ENCODE assay signal across 8 cellular contexts in the genomic region with DNA sequence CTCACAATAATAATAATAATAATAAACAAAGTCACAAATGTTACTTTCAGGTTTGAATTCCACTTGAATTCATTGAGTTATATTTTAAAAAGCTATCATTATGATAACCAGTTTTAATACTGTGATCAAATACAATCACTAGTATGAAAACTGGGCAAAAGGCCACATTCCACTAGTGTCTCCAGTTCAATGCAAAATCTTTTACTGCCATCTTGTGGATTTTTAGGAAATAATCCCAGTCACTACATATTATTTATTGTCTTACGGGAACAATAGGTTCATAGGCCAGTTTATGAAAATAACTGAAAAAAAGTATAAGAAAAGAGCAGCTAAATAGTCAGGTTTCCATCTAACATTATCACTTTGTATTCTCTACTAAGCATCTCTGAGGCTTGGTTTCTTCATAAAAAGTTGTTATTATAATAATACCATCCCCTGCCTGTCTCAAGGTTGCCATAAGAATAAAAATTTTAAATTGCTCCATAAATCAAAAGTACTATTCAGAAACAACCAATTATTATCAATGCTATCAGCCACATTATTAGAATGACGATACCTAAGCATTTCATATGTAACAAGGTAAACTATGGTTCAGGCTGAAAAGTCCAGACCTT.
DNase-seq lines count a peak whose midpoint lies in the region; ATAC-seq and TF ChIP-seq lines count a peak whose summit lies in the region.

No MANE protein-coding gene starts in this region.

- no peaks in the 10 kb centered on the region for H3K36me3 ChIP-seq in CD4-positive, CD25-positive, alpha-beta regulatory T cell (ENCODE audit: control insufficient read depth, insufficient read depth, low read length)
- H3K36me3 ChIP-seq in adrenal gland (replicated peaks in 1 of 2): no peaks in the 10 kb centered on the region
- no peaks in the 10 kb centered on the region for H3K36me3 ChIP-seq in testis (ENCODE audit: low read depth, missing control alignments)

- intact Hi-C loops in adrenal gland (cut with DNase I): loop anchor here (5.0 to 10.0 kb wide), 2 partner anchors 525 to 528 kb away; no protein-coding TSS in a partner anchor
- intact Hi-C loops in testis (cut with DNase I; ENCODE audit: low total_unique reads): loop anchor here (10.0 kb wide), 1 partner anchor 525 kb away; no protein-coding TSS in a partner anchor

- H3K4me3 Mint-ChIP-seq in CD4-positive, CD25-positive, alpha-beta regulatory T cell: no peak overlapping the region

- H3K27me3 Mint-ChIP-seq in CD4-positive, CD25-positive, alpha-beta regulatory T cell: no peaks in the 10 kb centered on the region

- H3K9me3 Mint-ChIP-seq in CD4-positive, CD25-positive, alpha-beta regulatory T cell: no peaks in the 10 kb centered on the region

- no peaks in the 10 kb centered on the region for H3K4me1 Mint-ChIP-seq in CD4-positive, CD25-positive, alpha-beta regulatory T cell

- no peak overlapping the region for H3K4me3 ChIP-seq in CD4-positive, CD25-positive, alpha-beta regulatory T cell (ENCODE audit: low read depth, low read length)
- no peak overlapping the region for H3K4me3 ChIP-seq in adrenal gland
- H3K4me3 ChIP-seq in testis: no peak overlapping the region

- TF ChIP-seq CTCF in adrenal gland (IDR thresholded peaks at IDR 0.05): peak; percentile 29 to 82 (median 72)
- TF ChIP-seq CTCF in testis (IDR thresholded peaks at IDR 0.05): peak; percentile 38 to 62 (median 57)

- TF ChIP-seq POLR2A in adrenal gland (IDR thresholded peaks at IDR 0.05) (no peak), testis (IDR thresholded peaks at IDR 0.05) (no peak)

- no peaks in the 10 kb centered on the region for H3K9me3 ChIP-seq in CD4-positive, CD25-positive, alpha-beta regulatory T cell (ENCODE audit: control insufficient read depth in 2 of 2, low read length in 2 of 2)
- H3K9me3 ChIP-seq in adrenal gland (replicated peaks in 1 of 3) (no peaks in the 10 kb centered on the region), testis (no peaks in the 10 kb centered on the region)

- no peaks in the 10 kb centered on the region for H3K27me3 ChIP-seq in CD4-positive, CD25-positive, alpha-beta regulatory T cell (ENCODE audit: control insufficient read depth, insufficient read depth, low read length)
- H3K27me3 ChIP-seq in adrenal gland (no peaks in the 10 kb centered on the region), testis (no peaks in the 10 kb centered on the region)

- H3K27ac ChIP-seq in CD4-positive, CD25-positive, alpha-beta regulatory T cell (ENCODE audit: insufficient read depth, low read length, poor library complexity, severe bottlenecking): no peak overlapping the region
- H3K27ac ChIP-seq in adrenal gland: no peak overlapping the region
- no peak overlapping the region for H3K27ac ChIP-seq in testis

- no peaks in the 10 kb centered on the region for H3K4me1 ChIP-seq in CD4-positive, CD25-positive, alpha-beta regulatory T cell (ENCODE audit: control insufficient read depth, insufficient read depth, low read length, poor library complexity, severe bottlenecking)
- peaks cover 0 to 6% of the 10 kb centered on the region in 2 donors for H3K4me1 ChIP-seq in adrenal gland (replicated peaks in 1 of 2)
- H3K4me1 ChIP-seq in testis: no peaks in the 10 kb centered on the region

- no peaks in the 10 kb centered on the region for H3K36me3 Mint-ChIP-seq in CD4-positive, CD25-positive, alpha-beta regulatory T cell

- DNase-seq in CD4-positive, CD25-positive, alpha-beta regulatory T cell: peak in 2 of 3 donors; percentile 14 to 18
- DNase-seq in NCI-H187 treated with DMSO at 0.1 percent for 48 hours (lab: John Stamatoyannopoulos, UW) (peak; percentile 21), adrenal gland (peak in 3 of 7 donors; percentile 18 to 49 (median 37)), hepatic stellate cell (ENCODE audit: low spot score) (peak; percentile 15), testis (peak; percentile 37)
- no peak for DNase-seq in activated CD8-positive, alpha-beta memory T cell treated with anti-CD3 and anti-CD28 coated beads, Interleukin-2, amount 50 U/mL, for 4 hours

- 15 to 25% (median 23%) methylated on average over 2 of the region's 2 CpGs for WGBS in adrenal gland, 4 donors
- 34 to 39% methylated on average over 2 of the region's 2 CpGs for WGBS in testis, 2 donors

- no peak overlapping the region for H3K27ac Mint-ChIP-seq in CD4-positive, CD25-positive, alpha-beta regulatory T cell

- ATAC-seq in CD4-positive, CD25-positive, alpha-beta regulatory T cell (ENCODE audit: low read depth in 2 of 2): no peak
- ATAC-seq in GM21786 (IDR thresholded peaks at IDR 0.05; ENCODE audit: unreplicated experiment) (peak; percentile 61), HG03457 (IDR thresholded peaks at IDR 0.05; ENCODE audit: unreplicated experiment) (no peak)
